Comparison of ENCODE assay signal across 8 cellular contexts in genomic region chr2:231717281-231718180, GRCh38. TPM values are rescaled to one million over a fixed set of nuclear protein-coding genes. Genes with fewer than 3 reads are reported as not detected.
A peak's percentile ranks its signal among the peaks of the same experiment; 100 is the strongest.
DNase-seq lines count a peak whose midpoint lies in the region; ATAC-seq and TF ChIP-seq lines count a peak whose summit lies in the region.

No MANE protein-coding gene starts in this region.

- TF ChIP-seq POLR2A in spleen (IDR thresholded peaks at IDR 0.05), result no peak

- H3K4me1 ChIP-seq in spleen, result peaks cover 16 to 53% (median 41%) of the 10 kb centered on the region in 6 donors

- no peak for ATAC-seq in HG03108 (IDR thresholded peaks at IDR 0.05; ENCODE audit: unreplicated experiment)
- ATAC-seq in HG02852 (IDR thresholded peaks at IDR 0.05; ENCODE audit: unreplicated experiment), result no peak

- no peak for TF ChIP-seq CTCF in GM20000 (IDR thresholded peaks at IDR 0.05; ENCODE audit: extremely low read depth, missing control alignments)
- no peak for TF ChIP-seq CTCF in choroid plexus epithelial cell (conservative IDR thresholded peaks at IDR 0.05; ENCODE audit: low read depth, low read length)
- no peak for TF ChIP-seq CTCF in spleen (IDR thresholded peaks at IDR 0.05 in 8 of 11, conservative IDR thresholded peaks at IDR 0.05 in 3 of 11)

- no peaks in the 10 kb centered on the region for H3K27me3 ChIP-seq in spleen (replicated peaks in 1 of 7)

- peak overlapping the region in 7 of 8 donors; percentile 6 to 77 (median 67) for H3K27ac ChIP-seq in spleen

- WGBS in spleen, 5 donors, result 65 to 78% (median 74%) methylated on average over 8 to 13 of the region's 13 CpGs

- intact Hi-C loops in spleen (cut with DNase I; ENCODE audit: low total_unique reads), result loop anchor here (10.0 kb wide), 1 partner anchor 53 kb away; no protein-coding TSS in a partner anchor

- H3K36me3 ChIP-seq in spleen, result peaks cover 0 to 21% (median 8%) of the 10 kb centered on the region in 6 donors

- DNase-seq in EL (peak; percentile 57), GM20000 (ENCODE audit: low spot score) (peak; percentile 72), NCI-H226 (peak; percentile 83), choroid plexus epithelial cell (ENCODE audit: low read depth) (peak; percentile 77), spleen (no peak), NCI-H2081 treated with DMSO at 0.1 percent for 48 hours (lab: John Stamatoyannopoulos, UW) (no peak)

- H3K4me3 ChIP-seq in choroid plexus epithelial cell (ENCODE audit: low read depth, low read length) (no peak overlapping the region), spleen (no peak overlapping the region)

- peaks cover 0 to 5% (median 0%) of the 10 kb centered on the region in 8 donors for H3K9me3 ChIP-seq in spleen

RNA-seq across cellular contexts. Expression of gene PTMA, which starts 9.2 kb away (rescaled TPM):
- 100 to 1,000 TPM; 509 to 901 (median 767) TPM for total RNA-seq in spleen
- 1,000 to 10,000 TPM; 1,653 to 2,114 (median 1,725) TPM for polyA plus RNA-seq in spleen

Comparison
In these comparisons a context has a peak if more than half of its experiments do, and no peak if none do; other contexts are left out.
1. DNase-seq: peak in EL (single experiment), GM20000 (single experiment), NCI-H226 (single experiment) and choroid plexus epithelial cell (single experiment); none in spleen (single experiment) and NCI-H2081 treated with DMSO at 0.1 percent for 48 hours (single experiment).